In genomic region chr10:129962558-129963075, GRCh38 we compare ENCODE assay signal across 9 cellular contexts. TPM values are rescaled to one million over a fixed set of nuclear protein-coding genes. Genes with fewer than 3 reads are reported as not detected.
DNase-seq lines count a peak whose midpoint lies in the region; ATAC-seq, FAIRE-seq and TF ChIP-seq lines count a peak whose summit lies in the region.
"Had no signal": no experiment of that assay in that cellular context is flagged by ENCODE, and none has a peak within 500 bp of the region (broad histone marks: within the 10 kb centered on the region; RNA-seq: fewer than 3 reads in every experiment).

No MANE protein-coding gene starts in this region.

- H3K4me1 Mint-ChIP-seq in HFFc6 (ENCODE audit: low read depth) (peaks cover 6% of the 10 kb centered on the region), immature natural killer cell (peaks cover 24 to 31% of the 10 kb centered on the region in 2 donors)
- H3K4me1 Mint-ChIP-seq in activated T-helper 2 cell treated with anti-CD3 and anti-CD28 coated beads, Interferon-gamma antibody, Interleukin-2, Interleukin-4, amounts not matched to agents 10 μg/mL and 5 μg/mL and 100 μg/mL, durations not matched to agents 14 hours and 24 hours and 36 hours (ENCODE audit: low read depth): peaks cover 6% of the 10 kb centered on the region
- H3K4me1 Mint-ChIP-seq in stimulated activated effector memory CD8-positive, alpha-beta T cell treated with anti-CD3 and anti-CD28 coated beads, Interleukin-12 subunit alpha, Interleukin-12 subunit beta, amount 100 ng/mL, for 72 hours: peaks cover 17% of the 10 kb centered on the region

- H3K36me3 Mint-ChIP-seq in HFFc6 (ENCODE audit: low read depth) (no peaks in the 10 kb centered on the region), immature natural killer cell (no peaks in the 10 kb centered on the region)
- peaks cover 2% of the 10 kb centered on the region for H3K36me3 Mint-ChIP-seq in activated T-helper 2 cell treated with anti-CD3 and anti-CD28 coated beads, Interferon-gamma antibody, Interleukin-2, Interleukin-4, amounts not matched to agents 10 μg/mL and 5 μg/mL and 100 μg/mL, durations not matched to agents 14 hours and 24 hours and 36 hours (ENCODE audit: low read depth)
- peaks cover 13% of the 10 kb centered on the region for H3K36me3 Mint-ChIP-seq in stimulated activated effector memory CD8-positive, alpha-beta T cell treated with anti-CD3 and anti-CD28 coated beads, Interleukin-12 subunit alpha, Interleukin-12 subunit beta, amount 100 ng/mL, for 72 hours

- no peak for DNase-seq in HFFc6
- no peak for DNase-seq in activated T-helper 2 cell treated with anti-CD3 and anti-CD28 coated beads, Interferon-gamma antibody, Interleukin-2, Interleukin-4, amounts not matched to agents 10 μg/mL and 5 μg/mL and 100 μg/mL, durations not matched to agents 14 hours and 24 hours and 36 hours (ENCODE audit: low spot score)
- DNase-seq in immature natural killer cell: no peak
- no peak for DNase-seq in stimulated activated effector memory CD8-positive, alpha-beta T cell treated with anti-CD3 and anti-CD28 coated beads, Interleukin-12 subunit alpha, Interleukin-12 subunit beta, amount 100 ng/mL, for 72 hours (ENCODE audit: low spot score in 2 of 2)
- DNase-seq in GM12891 (ENCODE audit: insufficient read length, low spot score): no peak
- no peak for DNase-seq in pons (ENCODE audit: low spot score)
- DNase-seq: amygdala, PC-3 had no signal

- H3K9me3 Mint-ChIP-seq in HFFc6: peaks cover 9% of the 10 kb centered on the region
- peaks cover 5% of the 10 kb centered on the region for H3K9me3 Mint-ChIP-seq in activated T-helper 2 cell treated with anti-CD3 and anti-CD28 coated beads, Interferon-gamma antibody, Interleukin-2, Interleukin-4, amounts not matched to agents 10 μg/mL and 5 μg/mL and 100 μg/mL, durations not matched to agents 14 hours and 24 hours and 36 hours
- peaks cover 0 to 16% (median 0%) of the 10 kb centered on the region in 6 donors for H3K9me3 Mint-ChIP-seq in immature natural killer cell
- no peaks in the 10 kb centered on the region for H3K9me3 Mint-ChIP-seq in stimulated activated effector memory CD8-positive, alpha-beta T cell treated with anti-CD3 and anti-CD28 coated beads, Interleukin-12 subunit alpha, Interleukin-12 subunit beta, amount 100 ng/mL, for 72 hours

- ATAC-seq in stimulated activated effector memory CD8-positive, alpha-beta T cell treated with anti-CD3 and anti-CD28 coated beads, Interleukin-12 subunit alpha, Interleukin-12 subunit beta, amount 100 ng/mL, for 72 hours: no peak
- ATAC-seq in HG03571 (IDR thresholded peaks at IDR 0.05; ENCODE audit: unreplicated experiment): no peak

- TF ChIP-seq POLR2A in GM12891 (IDR thresholded peaks at IDR 0.05; ENCODE audit: low read depth, low read length): no peak

- intact Hi-C loops in activated T-helper 2 cell treated with anti-CD3 and anti-CD28 coated beads, Interferon-gamma antibody, Interleukin-2, Interleukin-4, amounts not matched to agents 10 μg/mL and 5 μg/mL and 100 μg/mL, durations not matched to agents 14 hours and 24 hours and 36 hours (cut with micrococcal nuclease): loop anchor here (5.0 kb wide), 1 partner anchor 930 kb away; no protein-coding TSS in a partner anchor

- H3K27me3 Mint-ChIP-seq in HFFc6 (ENCODE audit: insufficient read depth) (peaks cover 48% of the 10 kb centered on the region), immature natural killer cell (ENCODE audit: low read depth in 3 of 3) (peaks cover 31 to 60% (median 47%) of the 10 kb centered on the region in 3 donors)
- H3K27me3 Mint-ChIP-seq in activated T-helper 2 cell treated with anti-CD3 and anti-CD28 coated beads, Interferon-gamma antibody, Interleukin-2, Interleukin-4, amounts not matched to agents 10 μg/mL and 5 μg/mL and 100 μg/mL, durations not matched to agents 14 hours and 24 hours and 36 hours (ENCODE audit: low read depth): peaks cover 58% of the 10 kb centered on the region

- no peak for TF ChIP-seq CTCF in HFFc6 (IDR thresholded peaks at IDR 0.05)

- no peak for FAIRE-seq in GM12891 (lab: Jason Lieb, UNC)

- H3K27ac Mint-ChIP-seq in HFFc6: no peak overlapping the region
- peak overlapping the region; percentile 3 for H3K27ac Mint-ChIP-seq in activated T-helper 2 cell treated with anti-CD3 and anti-CD28 coated beads, Interferon-gamma antibody, Interleukin-2, Interleukin-4, amounts not matched to agents 10 μg/mL and 5 μg/mL and 100 μg/mL, durations not matched to agents 14 hours and 24 hours and 36 hours
- H3K27ac Mint-ChIP-seq in immature natural killer cell: peak overlapping the region in 1 of 6 donors; percentile 4
- H3K27ac Mint-ChIP-seq in stimulated activated effector memory CD8-positive, alpha-beta T cell treated with anti-CD3 and anti-CD28 coated beads, Interleukin-12 subunit alpha, Interleukin-12 subunit beta, amount 100 ng/mL, for 72 hours: no peak overlapping the region

- peak overlapping the region; percentile 42 for H3K4me3 Mint-ChIP-seq in HFFc6
- peak overlapping the region; percentile 28 for H3K4me3 Mint-ChIP-seq in activated T-helper 2 cell treated with anti-CD3 and anti-CD28 coated beads, Interferon-gamma antibody, Interleukin-2, Interleukin-4, amounts not matched to agents 10 μg/mL and 5 μg/mL and 100 μg/mL, durations not matched to agents 14 hours and 24 hours and 36 hours (ENCODE audit: low read depth)
- H3K4me3 Mint-ChIP-seq in immature natural killer cell: peak overlapping the region; percentile 48 to 74 (median 66)
- peak overlapping the region; percentile 65 for H3K4me3 Mint-ChIP-seq in stimulated activated effector memory CD8-positive, alpha-beta T cell treated with anti-CD3 and anti-CD28 coated beads, Interleukin-12 subunit alpha, Interleukin-12 subunit beta, amount 100 ng/mL, for 72 hours

TF ChIP-seq in GM12891, 5 proteins besides CTCF, POLR2A, EP300 and RAD21:
- no peak for TF ChIP-seq SPI1 (IDR thresholded peaks at IDR 0.05; ENCODE audit: low read depth, low read length)
- TF ChIP-seq TAF1 (IDR thresholded peaks at IDR 0.05; ENCODE audit: low read depth, low read length): no peak
- no peak for TF ChIP-seq POLR2AphosphoS5 (IDR thresholded peaks at IDR 0.05; ENCODE audit: low read depth, low read length)
- no peak for TF ChIP-seq PAX5 (IDR thresholded peaks at IDR 0.05; ENCODE audit: insufficient read depth, low read length, severe bottlenecking)
- no peak for TF ChIP-seq POU2F2 (IDR thresholded peaks at IDR 0.05; ENCODE audit: low read depth, low read length)

RNA-seq across cellular contexts. Expression of gene EBF3, which starts 1.5 kb away (rescaled TPM):
- under 1 TPM in 4 of 6 experiments, not detected in 2; 0.14 to 0.39 (median 0.21) TPM for total RNA-seq in HFFc6 (2021; fragmentation: NEBNext Ultra II Directional; extraction: Animal tissue kit (Norgen Biotek cat#: 25700))
- total RNA-seq in activated T-helper 2 cell treated with anti-CD3 and anti-CD28 coated beads, Interferon-gamma antibody, Interleukin-2, Interleukin-4, amounts not matched to agents 10 μg/mL and 5 μg/mL and 100 μg/mL, durations not matched to agents 14 hours and 24 hours and 36 hours: not detected in 2 replicates
- polyA plus RNA-seq in immature natural killer cell: not detected
- not detected for polyA plus RNA-seq in GM12891 (2012; ENCODE audit: low read depth, missing spikeins)
- total RNA-seq: PC-3 had no signal
